Comparison of ENCODE assay signal across 7 cellular contexts in the genomic region with DNA sequence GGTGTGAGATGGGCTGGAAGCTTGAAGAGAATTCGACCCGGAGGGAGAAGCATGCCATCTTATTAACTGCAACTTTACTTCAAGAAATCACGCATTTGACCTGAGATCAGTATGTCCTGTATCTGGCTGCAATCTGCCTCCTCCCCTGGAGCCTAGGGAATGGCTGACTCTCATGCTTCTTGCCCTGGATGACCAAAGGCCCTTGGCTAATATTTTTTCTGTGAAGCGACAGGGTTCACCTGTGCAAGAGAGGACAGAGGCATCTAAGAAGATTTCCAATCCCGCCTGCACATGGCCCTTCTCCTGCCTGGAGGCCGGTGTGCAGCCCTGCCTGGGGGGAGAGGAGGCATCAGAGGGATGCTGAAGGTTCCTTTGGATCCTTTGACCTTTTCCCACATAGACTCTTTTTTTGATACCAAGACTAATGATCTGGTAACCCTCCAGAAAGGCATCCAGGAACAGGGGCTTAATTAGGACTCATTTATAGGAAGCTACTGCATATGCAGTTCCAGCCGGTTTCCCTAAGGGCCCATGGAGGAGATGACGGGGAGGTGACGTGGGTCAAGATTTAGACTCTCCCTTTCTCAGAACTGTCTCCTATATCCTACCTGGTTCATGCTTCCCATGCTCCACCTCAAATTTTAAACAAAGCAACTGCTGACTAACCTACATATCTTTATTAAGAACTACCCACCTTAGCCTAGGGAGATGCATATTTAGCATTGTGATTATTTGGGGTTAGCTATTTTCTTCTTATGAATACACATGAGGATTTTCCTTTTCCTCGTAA. TPM values are rescaled to one million over a fixed set of nuclear protein-coding genes. Genes with fewer than 3 reads are reported as not detected.
"Had no signal": no experiment of that assay in that cellular context is flagged by ENCODE, and none has a peak within 500 bp of the region (broad histone marks: within the 10 kb centered on the region; RNA-seq: fewer than 3 reads in every experiment).

No MANE protein-coding gene starts in this region.

- H3K4me1 Mint-ChIP-seq: IgD-negative memory B cell had no signal

- ATAC-seq: HepG2, K562 had no signal

- H3K4me3 ChIP-seq: K562 had no signal

- H3K4me3 Mint-ChIP-seq: IgD-negative memory B cell had no signal

- DNase-seq: IMR-90, KBM-7 had no signal

- H3K27ac ChIP-seq: HL-60 had no signal

- H3K9me3 Mint-ChIP-seq: IgD-negative memory B cell had no signal

- H3K36me3 Mint-ChIP-seq: IgD-negative memory B cell had no signal

- H3K27ac Mint-ChIP-seq: IgD-negative memory B cell had no signal

RNA-seq across cellular contexts. Expression of a gene that starts 50.8 kb away (rescaled TPM):
- total RNA-seq: HepG2, HT-29, K562 had no signal
- polyA plus RNA-seq: HepG2, IgD-negative memory B cell, K562 had no signal
